14 cellular contexts compared by ENCODE assay signal in genomic region chr7:18978108-18978495, GRCh38.
DNase-seq lines count a peak whose midpoint lies in the region; ATAC-seq, FAIRE-seq and TF ChIP-seq lines count a peak whose summit lies in the region.
"Had no signal": no experiment of that assay in that cellular context is flagged by ENCODE, and none has a peak within 500 bp of the region (broad histone marks: within the 10 kb centered on the region; RNA-seq: fewer than 3 reads in every experiment).

No MANE protein-coding gene starts in this region.

- H3K27ac ChIP-seq in A549, result no peak overlapping the region

- no peak for TF ChIP-seq EP300 in A549 (IDR thresholded peaks at IDR 0.05)

- DNase-seq in A549 (ENCODE audit: low read depth in 1 of 2, low spot score in 1 of 2) (peak in 1 of 2 experiments; percentile 6), HS-5 (ENCODE audit: low read depth) (peak; percentile 91), brain pericyte (ENCODE audit: low read depth, low spot score) (peak; percentile 30), kidney glomerular epithelial cell (lab: John Stamatoyannopoulos, UW) (peak; percentile 48), DMS114 treated with DMSO at 0.1 percent for 48 hours (lab: John Stamatoyannopoulos, UW; ENCODE audit: unreplicated experiment) (no peak), mesenteric fat pad (ENCODE audit: low spot score) (no peak)
- DNase-seq: activated T-cell treated with anti-CD3 and anti-CD28 coated beads for 4 hours; CD4-positive, CD25-positive, alpha-beta regulatory T cell; H9; naive B cell; NCI-H2171 had no signal

- no peak for TF ChIP-seq RAD21 in A549 (conservative IDR thresholded peaks at IDR 0.05 in 1 of 2, IDR thresholded peaks at IDR 0.05 in 1 of 2)

- POLR2A ChIA-PET in A549 (lab: Yijun Ruan, JAX), result no interaction called here

- no peak overlapping the region for H3K4me3 ChIP-seq in A549

- CTCF ChIA-PET in A549 (lab: Yijun Ruan, JAX), result interaction anchor here (1.2 kb wide), 1 partner anchor 21 kb away, joined by 3 read pairs; no protein-coding TSS in a partner anchor

- H3K9me3 ChIP-seq in A549, result no peaks in the 10 kb centered on the region

- H3K4me1 ChIP-seq in A549, result peaks cover 32% of the 10 kb centered on the region

- FAIRE-seq in A549 (lab: Jason Lieb, UNC), result no peak
- FAIRE-seq: GM18507 had no signal

- TF ChIP-seq POLR2A in A549 (IDR thresholded peaks at IDR 0.05; ENCODE audit: low read length), result no peak

- WGBS in A549 (ENCODE audit: missing lambda C conversion rate), result 0% methylated on average over 2 of the region's 2 CpGs

- peak overlapping the region; percentile 47 for H3K4me2 ChIP-seq in A549

- ATAC-seq in A549, result no peak
- ATAC-seq in HG03457 (IDR thresholded peaks at IDR 0.05; ENCODE audit: unreplicated experiment), result no peak
- no peak for ATAC-seq in HG03460 (IDR thresholded peaks at IDR 0.05; ENCODE audit: unreplicated experiment)

- no peak for TF ChIP-seq CTCF in A549 (IDR thresholded peaks at IDR 0.05)

TF ChIP-seq in A549, 52 proteins besides CTCF, POLR2A, EP300 and RAD21:
- no peak for TF ChIP-seq CBX2 (IDR thresholded peaks at IDR 0.05; ENCODE audit: borderline replicate concordance, low read depth)
- TF ChIP-seq FOSL2 (IDR thresholded peaks at IDR 0.05), result peak; percentile 60
- TF ChIP-seq FOSL2 (CRISPR knock-in tag; IDR thresholded peaks at IDR 0.05), result peak; percentile 47
- no peak for TF ChIP-seq HOXB13 (CRISPR knock-in tag; IDR thresholded peaks at IDR 0.05; ENCODE audit: low read depth)
- peak; percentile 55 for TF ChIP-seq JUNB (IDR thresholded peaks at IDR 0.05)
- no peak for TF ChIP-seq NPAS2 (CRISPR knock-in tag; IDR thresholded peaks at IDR 0.05; ENCODE audit: borderline replicate concordance)
- TF ChIP-seq JUN (IDR thresholded peaks at IDR 0.05), result no peak
- no peak for TF ChIP-seq HOXA7 (CRISPR knock-in tag; IDR thresholded peaks at IDR 0.05)
- TF ChIP-seq HDAC2 (IDR thresholded peaks at IDR 0.05), result no peak
- TF ChIP-seq MAFK (IDR thresholded peaks at IDR 0.05; ENCODE audit: partially characterized antibody), result no peak
- no peak for TF ChIP-seq ZC3H11A (IDR thresholded peaks at IDR 0.05)
- no peak for TF ChIP-seq FOXS1 (CRISPR knock-in tag; IDR thresholded peaks at IDR 0.05)

Comparison
In these comparisons a context has a peak if more than half of its experiments do, and no peak if none do; other contexts are left out.
1. DNase-seq: peak in HS-5 (single experiment), brain pericyte (single experiment) and kidney glomerular epithelial cell (single experiment); none in DMS114 treated with DMSO at 0.1 percent for 48 hours (single experiment) and mesenteric fat pad (single experiment).